In genomic region chr6:157017861-157018260, GRCh38 we compare ENCODE assay signal across 1 cellular context.
TF ChIP-seq lines count a peak whose summit lies in the region.

No MANE protein-coding gene starts in this region.

TF ChIP-seq in HepG2, 621 proteins besides CTCF, POLR2A, EP300 and RAD21 (continued from another document):
- TF ChIP-seq AKNA (CRISPR knock-in tag; IDR thresholded peaks at IDR 0.05; ENCODE audit: borderline replicate concordance) (no peak), ZNF367 (CRISPR knock-in tag; IDR thresholded peaks at IDR 0.05; ENCODE audit: borderline replicate concordance) (no peak)
